ENCODE assay signal across 8 cellular contexts in the genomic region with DNA sequence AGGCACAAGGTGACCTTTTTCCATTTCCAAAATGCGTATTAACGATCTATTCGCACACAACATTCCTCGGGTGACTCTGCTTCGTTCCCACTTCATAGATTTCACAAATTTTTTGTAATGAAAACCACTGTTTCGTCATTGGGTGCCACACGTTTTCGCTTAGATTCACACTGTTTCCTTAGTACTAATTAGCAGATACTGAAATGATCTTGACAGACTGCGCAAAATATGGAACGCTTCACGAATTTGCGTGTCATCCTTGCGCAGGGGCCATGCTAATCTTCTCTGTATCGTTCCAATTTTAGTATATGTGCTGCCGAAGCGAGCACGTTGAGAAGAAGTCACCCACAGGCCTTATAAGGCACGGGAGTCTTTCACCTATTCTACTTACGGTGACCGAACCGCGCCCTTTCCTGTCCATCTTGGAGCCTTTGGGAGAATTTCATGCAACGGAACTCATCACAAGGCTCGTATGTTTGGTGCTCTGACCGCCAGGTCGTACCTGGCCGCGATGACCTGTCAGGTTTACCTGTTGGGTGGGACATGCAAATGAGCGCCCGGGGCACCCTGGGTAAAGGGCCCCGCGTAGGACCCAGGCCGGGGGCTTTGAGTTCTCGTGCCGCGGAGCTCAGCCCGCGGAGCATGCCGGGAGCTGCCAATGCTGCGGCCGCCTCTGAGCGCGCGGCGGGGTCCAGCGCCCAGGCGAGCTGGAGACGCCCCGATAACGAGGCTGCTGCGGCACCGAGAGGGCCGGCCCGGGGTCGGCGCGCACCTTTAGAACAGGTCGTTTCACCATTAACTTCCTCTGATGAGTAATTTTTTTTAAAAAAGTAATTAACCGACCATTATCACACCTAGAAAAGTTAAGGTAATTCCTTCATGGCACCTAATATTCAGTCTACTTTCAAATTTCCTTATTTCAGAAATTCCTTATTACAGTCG. TPM values are rescaled to one million over a fixed set of nuclear protein-coding genes. Genes with fewer than 3 reads are reported as not detected.
DNase-seq lines count a peak whose midpoint lies in the region; ATAC-seq, FAIRE-seq and TF ChIP-seq lines count a peak whose summit lies in the region.

TSS of gene RNU6-8 (minus strand) at position 329 of the 942 bp plus-strand sequence.

- H3K36me3 Mint-ChIP-seq in HFFc6 (ENCODE audit: low read depth), result no peaks in the 10 kb centered on the region
- peaks cover 4% of the 10 kb centered on the region for H3K36me3 Mint-ChIP-seq in activated naive CD8-positive, alpha-beta T cell treated with anti-CD3 and anti-CD28 coated beads for 36 hours

- no peaks in the 10 kb centered on the region for H3K9me3 Mint-ChIP-seq in HFFc6
- peaks cover 1% of the 10 kb centered on the region for H3K9me3 Mint-ChIP-seq in activated naive CD8-positive, alpha-beta T cell treated with anti-CD3 and anti-CD28 coated beads for 36 hours

- peak; percentile 82 for DNase-seq in HFFc6
- peak; percentile 84 for DNase-seq in NAMALWA (ENCODE audit: low spot score)
- DNase-seq in SK-N-SH, result peak; percentile 95
- DNase-seq in activated naive CD8-positive, alpha-beta T cell treated with anti-CD3 and anti-CD28 coated beads for 36 hours, result peak; percentile 87
- peak; percentile 91 for DNase-seq in Right ventricle myocardium inferior (ENCODE audit: missing footprints)
- DNase-seq in pancreas, result peak; percentile 84 to 95 (median 90)
- DNase-seq in thyroid gland, result peak; percentile 93 to 94

- H3K36me3 ChIP-seq in SK-N-SH (replicated peaks in 1 of 2; ENCODE audit: control insufficient read depth in 1 of 2, insufficient read depth in 2 of 2, low read length in 1 of 2), result no peaks in the 10 kb centered on the region
- no peaks in the 10 kb centered on the region for H3K36me3 ChIP-seq in pancreas
- H3K36me3 ChIP-seq in thyroid gland, result no peaks in the 10 kb centered on the region

- under 1% methylated on average over 44 of the region's 60 CpGs for WGBS in SK-N-SH (ENCODE audit: low lambda C conversion rate)
- 0 to 1% methylated on average over 60 of the region's 60 CpGs for WGBS in pancreas, 2 donors
- WGBS in thyroid gland, 2 donors, result 1% methylated on average over 45 to 46 of the region's 60 CpGs

- H3K9me2 ChIP-seq in SK-N-SH, result no peaks in the 10 kb centered on the region

- CTCF ChIA-PET in SK-N-SH (lab: Yijun Ruan, JAX), result interaction anchor here (0.9 to 1.5 kb wide), 6 partner anchors 22 to 995 kb away, joined by 3 to 5 read pairs (median 3); partner anchors contain the start of gene HECTD1

- H2AFZ ChIP-seq in SK-N-SH (ENCODE audit: low read depth), result peak within 1 kb of the TSS; percentile 94

- TF ChIP-seq EP300 in SK-N-SH (IDR thresholded peaks at IDR 0.05; ENCODE audit: borderline replicate concordance in 1 of 2, low read depth in 1 of 2, low read length in 1 of 2), result no peak

- TF ChIP-seq POLR2A in thyroid gland (IDR thresholded peaks at IDR 0.05), result peak; percentile 50 to 72

- H3K9me3 ChIP-seq in SK-N-SH (no peaks in the 10 kb centered on the region), pancreas (no peaks in the 10 kb centered on the region), thyroid gland (no peaks in the 10 kb centered on the region)

- H3K27me3 ChIP-seq in SK-N-SH (ENCODE audit: insufficient read depth), result no peaks in the 10 kb centered on the region
- no peaks in the 10 kb centered on the region for H3K27me3 ChIP-seq in pancreas
- no peaks in the 10 kb centered on the region for H3K27me3 ChIP-seq in thyroid gland

- POLR2A ChIA-PET in SK-N-SH (lab: Yijun Ruan, JAX), result interaction anchor here (0.8 to 2.0 kb wide), 3 partner anchors 125 to 783 kb away, joined by 3 to 7 read pairs (median 3); partner anchors contain the start of genes ARHGAP5 and HEATR5A

- H3K4me1 ChIP-seq in SK-N-SH (ENCODE audit: control insufficient read depth in 1 of 2, insufficient read depth in 2 of 2, low read depth in 1 of 2, low read length in 1 of 2) (peaks cover 0 to 6% of the 10 kb centered on the region in 2 experiments; a peak in 2 of 4 replicates), pancreas (peaks cover 0 to 6% (median 4%) of the 10 kb centered on the region in 3 donors), thyroid gland (peaks cover 0 to 12% of the 10 kb centered on the region in 2 donors)

- intact Hi-C loops in Right ventricle myocardium inferior (cut with DNase I), result loop anchor here (1.0 to 2.0 kb wide), 3 partner anchors 52 to 642 kb away; partner anchors contain the start of gene NUBPL
- intact Hi-C loops in pancreas (cut with DNase I), result no loop called here
- intact Hi-C loops in thyroid gland (cut with DNase I), result loop anchor here (5.0 to 10.0 kb wide), 2 partner anchors 52 to 126 kb away; partner anchors contain the start of gene ARHGAP5

- H3K27ac Mint-ChIP-seq in HFFc6, result peak within 1 kb of the TSS; percentile 97
- H3K27ac Mint-ChIP-seq in activated naive CD8-positive, alpha-beta T cell treated with anti-CD3 and anti-CD28 coated beads for 36 hours, result peak within 1 kb of the TSS; percentile 100

- no peak for TF ChIP-seq CTCF in HFFc6 (IDR thresholded peaks at IDR 0.05)
- TF ChIP-seq CTCF in SK-N-SH (IDR thresholded peaks at IDR 0.05), result no peak
- no peak for TF ChIP-seq CTCF in pancreas (IDR thresholded peaks at IDR 0.05)
- TF ChIP-seq CTCF in thyroid gland (IDR thresholded peaks at IDR 0.05), result peak in 1 of 6 experiments; percentile 4

- no peak for TF ChIP-seq RAD21 in SK-N-SH (IDR thresholded peaks at IDR 0.05; ENCODE audit: low read length)

- H3K27me3 Mint-ChIP-seq in HFFc6 (ENCODE audit: insufficient read depth), result peaks cover 10% of the 10 kb centered on the region
- peaks cover 4% of the 10 kb centered on the region for H3K27me3 Mint-ChIP-seq in activated naive CD8-positive, alpha-beta T cell treated with anti-CD3 and anti-CD28 coated beads for 36 hours

- peak within 1 kb of the TSS; percentile 74; the same call in 1 of the 2 replicates for H3K9ac ChIP-seq in SK-N-SH

- H4K20me1 ChIP-seq in SK-N-SH (ENCODE audit: insufficient read depth), result no peaks in the 10 kb centered on the region

- H3K4me1 Mint-ChIP-seq in HFFc6 (ENCODE audit: low read depth), result peaks cover 41% of the 10 kb centered on the region
- H3K4me1 Mint-ChIP-seq in activated naive CD8-positive, alpha-beta T cell treated with anti-CD3 and anti-CD28 coated beads for 36 hours, result peaks cover 48% of the 10 kb centered on the region

- H3K79me2 ChIP-seq in SK-N-SH (ENCODE audit: insufficient read depth), result no peaks in the 10 kb centered on the region

- ATAC-seq in Right ventricle myocardium inferior, result peak; percentile 95
- ATAC-seq in pancreas, result peak; percentile 88 to 94 (median 90)

- no peak for FAIRE-seq in pancreas (lab: Jason Lieb, UNC)

- H3K27ac ChIP-seq in SK-N-SH (ENCODE audit: low read depth in 2 of 2, low read length in 1 of 2), result peak within 1 kb of the TSS; percentile 59 to 95
- H3K27ac ChIP-seq in pancreas, result peak within 1 kb of the TSS; percentile 91 to 93 (median 92)
- H3K27ac ChIP-seq in thyroid gland, result peak within 1 kb of the TSS; percentile 87 to 92 (median 90)

- H3K4me3 Mint-ChIP-seq in HFFc6, result peak within 1 kb of the TSS; percentile 91
- peak within 1 kb of the TSS; percentile 91 for H3K4me3 Mint-ChIP-seq in activated naive CD8-positive, alpha-beta T cell treated with anti-CD3 and anti-CD28 coated beads for 36 hours

- peaks cover 11% of the 10 kb centered on the region for H3F3A ChIP-seq in SK-N-SH (replicated peaks; ENCODE audit: insufficient read depth)

- H3K4me2 ChIP-seq in SK-N-SH, result peak within 1 kb of the TSS; percentile 81

- H3K4me3 ChIP-seq in GM08714 (ENCODE audit: low read length) (peak within 1 kb of the TSS; percentile 74), SK-N-SH (ENCODE audit: low read depth in 2 of 2, low read length in 1 of 2) (peak within 1 kb of the TSS; percentile 78), pancreas (peak within 1 kb of the TSS; percentile 50 to 61 (median 52)), thyroid gland (replicated peaks in 1 of 3) (peak within 1 kb of the TSS; percentile 36 to 75 (median 59))

TF ChIP-seq in SK-N-SH, 30 proteins besides CTCF, POLR2A, EP300 and RAD21 (continues in another document):
- TF ChIP-seq TAF1 (IDR thresholded peaks at IDR 0.05; ENCODE audit: borderline replicate concordance, low read depth, low read length), result peak; percentile 52
- TF ChIP-seq, protein P1, sequence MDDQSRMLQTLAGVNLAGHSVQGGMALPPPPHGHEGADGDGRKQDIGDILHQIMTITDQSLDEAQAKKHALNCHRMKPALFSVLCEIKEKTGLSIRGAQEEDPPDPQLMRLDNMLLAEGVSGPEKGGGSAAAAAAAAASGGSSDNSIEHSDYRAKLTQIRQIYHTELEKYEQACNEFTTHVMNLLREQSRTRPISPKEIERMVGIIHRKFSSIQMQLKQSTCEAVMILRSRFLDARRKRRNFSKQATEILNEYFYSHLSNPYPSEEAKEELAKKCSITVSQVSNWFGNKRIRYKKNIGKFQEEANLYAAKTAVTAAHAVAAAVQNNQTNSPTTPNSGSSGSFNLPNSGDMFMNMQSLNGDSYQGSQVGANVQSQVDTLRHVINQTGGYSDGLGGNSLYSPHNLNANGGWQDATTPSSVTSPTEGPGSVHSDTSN (IDR thresholded peaks at IDR 0.05), result no peak
- TF ChIP-seq ELF1 (IDR thresholded peaks at IDR 0.05), result no peak
- TF ChIP-seq ZBTB33 (IDR thresholded peaks at IDR 0.05; ENCODE audit: borderline replicate concordance, low read depth), result 0 out of 2 replicates have a peak, but pooled peaks have one; percentile 28
- peak; percentile 72 for TF ChIP-seq MXI1 (IDR thresholded peaks at IDR 0.05; ENCODE audit: low read depth, low read length)
- no peak for TF ChIP-seq CHD2 (IDR thresholded peaks at IDR 0.05; ENCODE audit: low read length, partially characterized antibody)
- TF ChIP-seq FOXM1 (IDR thresholded peaks at IDR 0.05; ENCODE audit: low read depth), result no peak

RNA-seq across cellular contexts. Expression of gene RNU6-8, which starts in this region (rescaled TPM):
- total RNA-seq in HFFc6 (2021; fragmentation: NEBNext Ultra II Directional; extraction: Animal tissue kit (Norgen Biotek cat#: 25700)), result not detected
- polyA plus RNA-seq in SK-N-SH (2012; rRNA removed), result not detected in 2 replicates
- polyA plus RNA-seq in SK-N-SH (2012; cell fraction: cytosol; rRNA removed), result not detected in 2 replicates
- not detected in 2 replicates for polyA plus RNA-seq in SK-N-SH (2012; cell fraction: nucleus; rRNA removed)
- not detected for total RNA-seq in activated naive CD8-positive, alpha-beta T cell treated with anti-CD3 and anti-CD28 coated beads for 36 hours
- not detected for total RNA-seq in Right ventricle myocardium inferior
- total RNA-seq in pancreas, result not detected
- not detected for polyA plus RNA-seq in pancreas
- not detected for total RNA-seq in thyroid gland

Comparison
In these comparisons a context has a peak if more than half of its experiments do, and no peak if none do; other contexts are left out.
1. Peak in every context shown above with its lines: DNase-seq, ATAC-seq, H3K4me3 ChIP-seq and H3K27ac ChIP-seq.
2. Peak in DNase-seq in HFFc6; RNA of the gene not detected or under 1 TPM.
3. Peak in DNase-seq, H3K4me3 ChIP-seq, H3K27ac ChIP-seq, H3K9ac ChIP-seq and H3K4me2 ChIP-seq in SK-N-SH; RNA of the gene not detected or under 1 TPM.
4. Peak in DNase-seq in activated naive CD8-positive, alpha-beta T cell treated with anti-CD3 and anti-CD28 coated beads for 36 hours; RNA of the gene not detected or under 1 TPM.
5. Peak in DNase-seq and ATAC-seq in Right ventricle myocardium inferior; RNA of the gene not detected or under 1 TPM.
6. Peak in DNase-seq, ATAC-seq, H3K4me3 ChIP-seq and H3K27ac ChIP-seq in pancreas; RNA of the gene not detected or under 1 TPM.
7. Peak in DNase-seq, H3K4me3 ChIP-seq and H3K27ac ChIP-seq in thyroid gland; RNA of the gene not detected or under 1 TPM.
8. intact Hi-C loops: an anchor here in Right ventricle myocardium inferior (1.0 to 2.0 kb wide) and thyroid gland (5.0 to 10.0 kb wide); none called in pancreas.